In the genomic region with DNA sequence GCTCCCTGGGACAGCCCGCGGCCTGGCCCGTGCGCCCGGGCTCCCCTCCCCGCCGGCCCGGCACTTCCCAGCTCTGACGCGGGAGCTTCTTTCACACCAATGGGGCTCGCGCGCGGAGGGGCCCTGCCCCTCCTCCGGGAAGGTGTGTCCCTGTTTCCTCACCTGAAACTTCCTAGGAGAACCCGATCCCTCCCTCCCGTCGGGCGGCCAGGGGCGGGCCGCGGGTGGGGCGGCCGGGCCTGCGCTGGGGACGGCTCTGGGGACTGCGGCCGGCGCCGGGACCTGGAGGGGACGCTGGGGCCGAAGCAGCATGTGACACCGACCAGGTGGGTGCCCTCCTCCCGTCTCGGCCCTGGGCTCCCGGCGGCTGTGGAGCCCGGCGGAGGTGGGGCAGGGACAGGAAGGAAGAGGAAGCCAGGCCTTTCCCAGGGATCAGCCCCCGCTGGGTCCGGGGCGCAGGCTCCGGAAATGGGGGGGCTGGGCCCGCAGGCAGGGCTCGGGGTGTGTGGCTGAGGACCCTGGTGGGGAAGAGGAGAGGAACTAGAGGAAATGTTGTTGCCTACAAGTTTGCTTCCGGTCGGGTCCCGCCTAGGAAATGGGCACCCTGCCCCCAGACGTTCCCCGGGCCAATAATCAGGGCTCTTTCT, we compare ENCODE assay signal across 8 cellular contexts. TPM values are rescaled to one million over a fixed set of nuclear protein-coding genes. Genes with fewer than 3 reads are reported as not detected.
DNase-seq lines count a peak whose midpoint lies in the region; ATAC-seq, FAIRE-seq and TF ChIP-seq lines count a peak whose summit lies in the region.
"Not testable (repeated sequence)": the region's sequence is repeated elsewhere in the genome, so short reads cannot be mapped to it uniquely, and the experiment has no call there.

A gene (plus strand): TSS at position 227 of the 647 bp plus-strand sequence. CDS start 7,268 bp downstream, outside the sequence.

- POLR2A ChIA-PET in CD8-positive, alpha-beta memory T cell (lab: Charles Lee); activated B cell treated with CpG ODN at 0.5 μM for 24 hours (lab: Charles Lee): not testable (repeated sequence)

- not testable (repeated sequence) for H3K9me3 Mint-ChIP-seq in CD8-positive, alpha-beta memory T cell; activated B cell treated with CpG ODN at 0.5 μM for 24 hours

- not testable (repeated sequence) for TF ChIP-seq POLR2A in sigmoid colon (IDR thresholded peaks at IDR 0.05)

- FAIRE-seq in bronchial epithelial cell (lab: Jason Lieb, UNC), result not testable (repeated sequence)

- not testable (repeated sequence) for H3K27ac ChIP-seq in CD8-positive, alpha-beta memory T cell (ENCODE audit: low read depth, low read length); sigmoid colon

- not testable (repeated sequence) for DNase-seq in CD8-positive, alpha-beta memory T cell; activated B cell treated with CpG ODN at 0.5 μM for 24 hours; bronchial epithelial cell (ENCODE audit: low read depth); left colon; sigmoid colon

- H3K4me3 Mint-ChIP-seq in CD8-positive, alpha-beta memory T cell, result peak within 1 kb of the TSS; percentile 76 to 91 (median 86)
- peak within 1 kb of the TSS; percentile 75 for H3K4me3 Mint-ChIP-seq in activated B cell treated with CpG ODN at 0.5 μM for 24 hours

- not testable (repeated sequence) for H3K36me3 Mint-ChIP-seq in CD8-positive, alpha-beta memory T cell; activated B cell treated with CpG ODN at 0.5 μM for 24 hours (ENCODE audit: low read depth)

- H3K27me3 Mint-ChIP-seq in CD8-positive, alpha-beta memory T cell; activated B cell treated with CpG ODN at 0.5 μM for 24 hours: not testable (repeated sequence)

- H3K4me3 ChIP-seq in CD8-positive, alpha-beta memory T cell (ENCODE audit: low read length); sigmoid colon: not testable (repeated sequence)
- peak within 1 kb of the TSS; percentile 10 for H3K4me3 ChIP-seq in bronchial epithelial cell (ENCODE audit: low read depth, low read length)

- H3K27ac Mint-ChIP-seq in CD8-positive, alpha-beta memory T cell, result peak within 1 kb of the TSS in 7 of 8 donors; percentile 47 to 97 (median 69)
- not testable (repeated sequence) for H3K27ac Mint-ChIP-seq in activated B cell treated with CpG ODN at 0.5 μM for 24 hours

- TF ChIP-seq EP300 in sigmoid colon (IDR thresholded peaks at IDR 0.05), result not testable (repeated sequence)

- no CpG with 5 or more reads among the region's 50 CpGs for WGBS in sigmoid colon, 2 donors

- not testable (repeated sequence) for H3K36me3 ChIP-seq in CD8-positive, alpha-beta memory T cell (ENCODE audit: insufficient read depth, low read length); bronchial epithelial cell (ENCODE audit: control insufficient read depth, insufficient read depth, low read length); sigmoid colon

- not testable (repeated sequence) for H3K9me3 ChIP-seq in CD8-positive, alpha-beta memory T cell (ENCODE audit: low read length); sigmoid colon

- H3K4me1 ChIP-seq in CD8-positive, alpha-beta memory T cell (ENCODE audit: insufficient read depth, low read length); sigmoid colon: not testable (repeated sequence)

- peaks cover 16 to 32% (median 16%) of the 10 kb centered on the region in 3 donors for H3K4me1 Mint-ChIP-seq in CD8-positive, alpha-beta memory T cell
- H3K4me1 Mint-ChIP-seq in activated B cell treated with CpG ODN at 0.5 μM for 24 hours, result peaks cover 10% of the 10 kb centered on the region

- CTCF ChIA-PET in CD8-positive, alpha-beta memory T cell (lab: Charles Lee); activated B cell treated with CpG ODN at 0.5 μM for 24 hours (lab: Charles Lee): not testable (repeated sequence)

- TF ChIP-seq CTCF in activated B cell treated with CpG ODN at 0.5 μM for 24 hours (IDR thresholded peaks at IDR 0.05); bronchial epithelial cell (IDR thresholded peaks at IDR 0.05; ENCODE audit: insufficient read depth, low read length, severe bottlenecking); sigmoid colon (IDR thresholded peaks at IDR 0.05): not testable (repeated sequence)

- ATAC-seq in GM19452 (IDR thresholded peaks at IDR 0.05; ENCODE audit: unreplicated experiment) (peak; percentile 74), HG02678 (IDR thresholded peaks at IDR 0.05; ENCODE audit: unreplicated experiment) (peak; percentile 73), HG03432 (IDR thresholded peaks at IDR 0.05; ENCODE audit: unreplicated experiment) (peak; percentile 73), activated B cell treated with CpG ODN at 0.5 μM for 24 hours (ENCODE audit: low read depth) (peak; percentile 70), left colon (peak; percentile 91)

- intact Hi-C loops in activated B cell treated with CpG ODN at 0.5 μM for 24 hours (cut with micrococcal nuclease); left colon (cut with DNase I, micrococcal nuclease); sigmoid colon (cut with DNase I): not testable (repeated sequence)

- H3K27me3 ChIP-seq in CD8-positive, alpha-beta memory T cell (ENCODE audit: insufficient read depth, low read length, poor library complexity, severe bottlenecking); bronchial epithelial cell (ENCODE audit: control insufficient read depth, insufficient read depth, low read length); sigmoid colon: not testable (repeated sequence)

RNA-seq across cellular contexts. Expression of the gene that starts here (rescaled TPM):
- total RNA-seq in CD8-positive, alpha-beta memory T cell, result 10 to 100 TPM; 10.3 to 11.4 TPM
- 3.0 TPM for polyA plus RNA-seq in CD8-positive, alpha-beta memory T cell
- total RNA-seq in activated B cell treated with CpG ODN at 0.5 μM for 24 hours, result 6.4 and 7.4 TPM in 2 replicates
- 10.5 and 14.3 TPM in 2 replicates for total RNA-seq in bronchial epithelial cell
- total RNA-seq in left colon, result 10 to 100 TPM; 73.8 to 80.5 TPM
- 10 to 100 TPM in 1 of 4 donors, 1 to 10 TPM in 3; 4.9 to 10.9 (median 6.2) TPM for total RNA-seq in sigmoid colon
- polyA plus RNA-seq in sigmoid colon, result 10 to 100 TPM; 27.6 to 47.6 (median 31.1) TPM
